Comparison of ENCODE assay signal across 9 cellular contexts in the genomic region with DNA sequence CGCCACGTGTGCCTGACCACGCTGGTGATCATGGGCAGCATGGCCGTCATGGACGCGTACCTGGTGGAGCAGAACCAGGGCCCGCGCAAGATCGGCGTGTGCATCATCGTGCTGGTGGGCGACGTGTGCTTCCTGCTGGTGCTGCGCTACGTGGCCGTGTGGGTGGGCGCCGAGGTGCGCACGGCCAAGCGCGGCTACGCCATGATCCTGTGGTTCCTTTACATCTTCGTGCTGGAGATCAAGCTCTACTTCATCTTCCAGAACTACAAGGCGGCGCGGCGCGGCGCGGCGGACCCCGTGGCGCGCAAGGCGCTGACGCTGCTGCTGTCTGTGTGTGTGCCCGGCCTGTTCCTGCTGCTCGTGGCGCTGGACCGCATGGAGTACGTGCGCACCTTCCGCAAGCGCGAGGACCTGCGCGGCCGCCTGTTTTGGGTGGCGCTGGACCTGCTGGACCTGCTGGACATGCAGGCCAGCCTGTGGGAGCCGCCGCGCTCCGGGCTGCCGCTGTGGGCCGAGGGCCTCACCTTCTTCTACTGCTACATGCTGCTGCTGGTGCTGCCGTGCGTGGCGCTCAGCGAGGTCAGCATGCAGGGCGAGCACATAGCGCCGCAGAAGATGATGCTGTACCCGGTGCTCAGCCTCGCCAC. TPM values are rescaled to one million over a fixed set of nuclear protein-coding genes. Genes with fewer than 3 reads are reported as not detected.
DNase-seq lines count a peak whose midpoint lies in the region; ATAC-seq, FAIRE-seq and TF ChIP-seq lines count a peak whose summit lies in the region.
"Had no signal": no experiment of that assay in that cellular context is flagged by ENCODE, and none has a peak within 500 bp of the region (broad histone marks: within the 10 kb centered on the region; RNA-seq: fewer than 3 reads in every experiment).

No MANE protein-coding gene starts in this region.

- peaks cover 0 to 15% of the 10 kb centered on the region in 2 donors for H3K4me1 ChIP-seq in kidney (ENCODE audit: control insufficient read depth in 1 of 2, insufficient read depth in 1 of 2, low read depth in 1 of 2, low read length in 2 of 2)

- no peak overlapping the region for H3K27ac ChIP-seq in kidney (ENCODE audit: low read depth in 2 of 2, low read length in 2 of 2)

- TF ChIP-seq CTCF in GM20000 (IDR thresholded peaks at IDR 0.05; ENCODE audit: extremely low read depth, missing control alignments) (no peak), kidney (IDR thresholded peaks at IDR 0.05; ENCODE audit: borderline replicate concordance, extremely low read depth, insufficient read depth) (no peak)

- FAIRE-seq in kidney (lab: Jason Lieb, UNC) = no peak
- FAIRE-seq: islet of Langerhans had no signal

- H3K36me3 ChIP-seq in kidney (ENCODE audit: control insufficient read depth in 1 of 2, insufficient read depth in 2 of 2, low read length in 2 of 2) = no peaks in the 10 kb centered on the region

- no peaks in the 10 kb centered on the region for H3K9me3 ChIP-seq in kidney (ENCODE audit: control insufficient read depth in 1 of 2, low read length in 2 of 2)

- peak overlapping the region; percentile 12 to 29 for H3K4me3 ChIP-seq in kidney (ENCODE audit: low read length in 2 of 2)

- peak; percentile 63 for DNase-seq in GM20000 (ENCODE audit: low spot score)
- peak; percentile 39 for DNase-seq in activated T-cell treated with anti-CD3 and anti-CD28 coated beads, Interleukin-2, amount 50 U/mL, for 1 hour
- peak; percentile 79 for DNase-seq in kidney
- DNase-seq in stimulated activated CD8-positive, alpha-beta memory T cell treated with anti-CD3 and anti-CD28 coated beads, Interleukin-12 subunit alpha, Interleukin-12 subunit beta, amount 100 ng/mL, for 24 hours (ENCODE audit: extremely low read depth) = peak; percentile 36
- no peak for DNase-seq in NCI-H526 (lab: John Stamatoyannopoulos, UW)
- no peak for DNase-seq in SW480 (ENCODE audit: low spot score)

- H3K9ac ChIP-seq in kidney (ENCODE audit: low read length in 2 of 2) = no peak overlapping the region

- intact Hi-C loops in kidney (cut with DNase I) = no loop called here

- no peak for ATAC-seq in GM21825 (IDR thresholded peaks at IDR 0.05; ENCODE audit: unreplicated experiment)
- no peak for ATAC-seq in GM21515 (IDR thresholded peaks at IDR 0.05; ENCODE audit: unreplicated experiment)

RNA-seq across cellular contexts. Expression of gene TMEM121, which starts 2.6 kb away (rescaled TPM):
- 3.1 TPM for total RNA-seq in kidney
- 4.1 TPM for polyA plus RNA-seq in kidney (ENCODE audit: insufficient read depth, low read depth, low replicate concordance)

RNA-seq across cellular contexts. Expression of gene TEDC1, which starts 37.9 kb away (rescaled TPM):
- total RNA-seq in kidney = 13.2 TPM
- polyA plus RNA-seq in kidney (ENCODE audit: insufficient read depth, low read depth, low replicate concordance) = 6.9 TPM

RNA-seq across cellular contexts. Expression of gene CRIP1, which starts 42.3 kb away (rescaled TPM):
- 381 TPM for total RNA-seq in kidney
- polyA plus RNA-seq in kidney (ENCODE audit: insufficient read depth, low read depth, low replicate concordance) = 272 TPM

RNA-seq across cellular contexts. Expression of gene CRIP2, which starts 54.4 kb away (rescaled TPM):
- total RNA-seq in kidney = 357 TPM
- 338 TPM for polyA plus RNA-seq in kidney (ENCODE audit: insufficient read depth, low read depth, low replicate concordance)

Comparison
In these comparisons a context has a peak if more than half of its experiments do, and no peak if none do; other contexts are left out.
1. DNase-seq: peak in GM20000 (single experiment), activated T-cell treated with anti-CD3 and anti-CD28 coated beads, Interleukin-2, amount 50 U/mL, for 1 hour (single experiment), kidney (single experiment) and stimulated activated CD8-positive, alpha-beta memory T cell treated with anti-CD3 and anti-CD28 coated beads, Interleukin-12 subunit alpha, Interleukin-12 subunit beta, amount 100 ng/mL, for 24 hours (single experiment); none in NCI-H526 (0 of 2) and SW480 (single experiment).